In the genomic region with DNA sequence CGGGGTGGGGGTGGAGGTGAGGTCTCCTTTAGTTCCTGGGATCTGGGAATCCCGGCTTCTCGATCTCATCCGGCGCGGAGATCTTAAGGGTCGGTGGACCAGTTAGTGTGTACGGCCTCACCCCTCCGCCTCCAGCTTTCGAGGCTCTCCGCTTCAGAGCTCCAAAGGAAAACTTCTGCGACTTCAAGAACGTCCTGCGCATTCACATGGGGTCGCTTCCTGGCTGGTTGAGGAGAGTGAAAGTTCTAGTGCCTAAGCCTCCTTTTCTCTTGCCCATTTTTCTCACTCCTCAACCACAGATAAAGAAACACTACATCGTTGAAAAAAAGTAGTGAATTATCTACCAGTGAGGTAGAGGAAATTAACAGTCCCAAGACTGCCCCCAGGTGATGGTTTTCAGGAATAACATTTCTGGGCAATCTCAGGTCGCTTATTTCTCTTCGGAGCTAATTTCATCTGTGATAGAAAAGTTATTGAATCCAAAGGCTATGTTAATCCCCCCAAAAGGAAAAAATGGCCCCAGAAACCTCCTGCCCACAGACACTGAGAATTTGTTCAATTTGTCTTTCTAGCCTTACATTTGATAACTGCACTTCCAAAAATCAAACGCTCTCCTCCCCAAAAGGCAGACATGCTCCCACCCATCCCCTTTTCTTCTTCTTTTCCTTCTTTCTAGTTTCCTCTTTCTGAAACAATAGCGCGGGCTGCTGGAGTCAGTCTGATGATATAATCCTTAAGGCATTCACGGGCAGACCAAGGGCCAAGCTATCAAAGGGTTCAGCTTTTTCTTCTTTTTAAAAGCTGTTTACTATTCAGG, we compare ENCODE assay signal across 1 cellular context.
TF ChIP-seq lines count a peak whose summit lies in the region.

No MANE protein-coding gene starts in this region.

TF ChIP-seq in HepG2, 621 proteins besides CTCF, POLR2A, EP300 and RAD21 (continued from another document):
- TF ChIP-seq, protein P1, sequence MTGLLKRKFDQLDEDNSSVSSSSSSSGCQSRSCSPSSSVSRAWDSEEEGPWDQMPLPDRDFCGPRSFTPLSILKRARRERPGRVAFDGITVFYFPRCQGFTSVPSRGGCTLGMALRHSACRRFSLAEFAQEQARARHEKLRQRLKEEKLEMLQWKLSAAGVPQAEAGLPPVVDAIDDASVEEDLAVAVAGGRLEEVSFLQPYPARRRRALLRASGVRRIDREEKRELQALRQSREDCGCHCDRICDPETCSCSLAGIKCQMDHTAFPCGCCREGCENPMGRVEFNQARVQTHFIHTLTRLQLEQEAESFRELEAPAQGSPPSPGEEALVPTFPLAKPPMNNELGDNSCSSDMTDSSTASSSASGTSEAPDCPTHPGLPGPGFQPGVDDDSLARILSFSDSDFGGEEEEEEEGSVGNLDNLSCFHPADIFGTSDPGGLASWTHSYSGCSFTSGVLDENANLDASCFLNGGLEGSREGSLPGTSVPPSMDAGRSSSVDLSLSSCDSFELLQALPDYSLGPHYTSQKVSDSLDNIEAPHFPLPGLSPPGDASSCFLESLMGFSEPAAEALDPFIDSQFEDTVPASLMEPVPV (CRISPR knock-in tag; IDR thresholded peaks at IDR 0.05), result no peak
